ENCODE assay signal across 1 cellular context in the genomic region with DNA sequence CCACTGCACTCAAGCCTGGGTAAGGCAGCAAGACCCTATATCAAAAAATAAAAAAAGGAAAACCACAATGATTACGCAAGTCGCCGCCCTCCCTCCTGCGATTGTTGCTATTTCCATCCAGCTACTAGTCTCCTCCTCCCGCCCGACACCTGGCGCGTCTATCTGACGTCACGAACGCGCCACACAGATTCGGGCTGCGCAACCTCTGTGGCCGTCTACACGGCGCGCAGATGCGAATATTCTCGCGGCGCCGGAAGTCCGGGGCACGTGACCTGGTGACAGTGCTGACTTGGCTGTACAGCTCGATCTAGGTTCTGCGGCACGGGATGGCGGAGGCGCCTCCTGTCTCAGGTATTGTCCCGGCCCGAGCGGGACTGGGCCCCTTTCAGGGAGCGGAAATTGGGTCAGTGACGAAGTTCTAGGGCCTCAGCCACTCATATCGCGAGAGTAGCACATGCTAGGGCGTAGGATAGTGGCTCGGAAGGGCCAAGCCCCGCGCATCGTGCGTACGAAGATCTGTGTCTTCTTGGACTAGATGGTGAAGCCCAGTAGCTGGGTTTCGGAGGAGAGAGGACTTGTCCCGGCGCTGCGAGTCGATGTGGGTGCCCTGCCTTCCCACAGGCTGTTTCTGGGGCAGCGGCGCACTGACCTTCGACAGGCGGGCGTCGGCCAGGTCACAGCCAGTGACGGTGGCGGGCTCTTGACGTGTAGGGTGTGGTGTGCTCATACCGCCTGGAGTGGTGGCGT.
TF ChIP-seq lines count a peak whose summit lies in the region.

A gene (plus strand): TSS at position 270 of the 747 bp plus-strand sequence. CDS start 57 bp downstream, at position 327.

TF ChIP-seq in K562, 482 proteins besides CTCF, POLR2A, EP300 and RAD21 (continued from another document and continues in another):
- TF ChIP-seq, protein P1, sequence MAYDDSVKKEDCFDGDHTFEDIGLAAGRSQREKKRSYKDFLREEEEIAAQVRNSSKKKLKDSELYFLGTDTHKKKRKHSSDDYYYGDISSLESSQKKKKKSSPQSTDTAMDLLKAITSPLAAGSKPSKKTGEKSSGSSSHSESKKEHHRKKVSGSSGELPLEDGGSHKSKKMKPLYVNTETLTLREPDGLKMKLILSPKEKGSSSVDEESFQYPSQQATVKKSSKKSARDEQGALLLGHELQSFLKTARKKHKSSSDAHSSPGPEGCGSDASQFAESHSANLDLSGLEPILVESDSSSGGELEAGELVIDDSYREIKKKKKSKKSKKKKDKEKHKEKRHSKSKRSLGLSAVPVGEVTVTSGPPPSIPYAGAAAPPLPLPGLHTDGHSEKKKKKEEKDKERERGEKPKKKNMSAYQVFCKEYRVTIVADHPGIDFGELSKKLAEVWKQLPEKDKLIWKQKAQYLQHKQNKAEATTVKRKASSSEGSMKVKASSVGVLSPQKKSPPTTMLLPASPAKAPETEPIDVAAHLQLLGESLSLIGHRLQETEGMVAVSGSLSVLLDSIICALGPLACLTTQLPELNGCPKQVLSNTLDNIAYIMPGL (CRISPR knock-in tag; IDR thresholded peaks at IDR 0.05), result no peak
- TF ChIP-seq BCL6 (CRISPR knock-in tag; IDR thresholded peaks at IDR 0.05) (no peak), NONO (IDR thresholded peaks at IDR 0.05; ENCODE audit: low read depth in 2 of 2, low read length in 1 of 2) (no peak; a peak in 1 of 4 replicates), NR2C1 (IDR thresholded peaks at IDR 0.05) (0 out of 2 replicates have a peak, but pooled peaks have one; percentile 50), NR2C1 (tag; IDR thresholded peaks at IDR 0.05) (peak; percentile 47; the same call in 1 of the 2 replicates), ASH1L (IDR thresholded peaks at IDR 0.05; ENCODE audit: borderline replicate concordance, low read depth, partially characterized antibody) (no peak), RBM22 (IDR thresholded peaks at IDR 0.05; ENCODE audit: low read depth, low read length, poor library complexity, severe bottlenecking) (no peak), HOXB6 (CRISPR knock-in tag; IDR thresholded peaks at IDR 0.05; ENCODE audit: borderline replicate concordance) (no peak), ZKSCAN8 (CRISPR knock-in tag; IDR thresholded peaks at IDR 0.05) (no peak), FOXK2 (conservative IDR thresholded peaks at IDR 0.05 in 1 of 2, IDR thresholded peaks at IDR 0.05 in 1 of 2; ENCODE audit: low read depth in 2 of 2) (peak; percentile 97 to 98), ZC3H11A (IDR thresholded peaks at IDR 0.05; ENCODE audit: low read depth, low read length) (no peak), MAZ (CRISPR knock-in tag; conservative IDR thresholded peaks at IDR 0.05 in 1 of 2, IDR thresholded peaks at IDR 0.05 in 1 of 2) (peak; percentile 64 to 87; a peak in 3 of 4 replicates), JUN (IDR thresholded peaks at IDR 0.05; ENCODE audit: borderline replicate concordance, low read depth, low read length) (no peak), JUN (CRISPR knock-in tag; IDR thresholded peaks at IDR 0.05; ENCODE audit: borderline replicate concordance) (no peak), SAFB (IDR thresholded peaks at IDR 0.05; ENCODE audit: borderline replicate concordance, low read depth, low read length) (no peak), ATF1 (CRISPR knock-in tag; IDR thresholded peaks at IDR 0.05) (peak; percentile 96), ATF1 (tag; IDR thresholded peaks at IDR 0.05) (peak; percentile 99), ESRRA (IDR thresholded peaks at IDR 0.05; ENCODE audit: borderline replicate concordance, low read depth) (peak; percentile 68), GATA2 (CRISPR knock-in tag; IDR thresholded peaks at IDR 0.05) (no peak), TGIF2 (CRISPR knock-in tag; IDR thresholded peaks at IDR 0.05) (peak; percentile 64; the same call in 1 of the 2 replicates), HNRNPUL1 (IDR thresholded peaks at IDR 0.05; ENCODE audit: low read length) (no peak), YY1 (IDR thresholded peaks at IDR 0.05; ENCODE audit: borderline replicate concordance in 1 of 3, control insufficient read depth in 1 of 3, extremely low read depth in 1 of 3, insufficient read depth in 3 of 3, insufficient read length in 1 of 3, insufficient replicate concordance in 2 of 3, low read depth in 1 of 3, low read length in 2 of 3) (no peak), CHD4 (IDR thresholded peaks at IDR 0.05; ENCODE audit: insufficient read depth, insufficient replicate concordance, low read depth, low read length, poor library complexity, severe bottlenecking) (no peak), MCM2 (IDR thresholded peaks at IDR 0.05; ENCODE audit: low read depth) (no peak), POLR2AphosphoS2 (IDR thresholded peaks at IDR 0.05; ENCODE audit: low read length) (peak; percentile 36; the same call in 1 of the 2 replicates), ZBED1 (IDR thresholded peaks at IDR 0.05) (no peak), CBX8 (IDR thresholded peaks at IDR 0.05; ENCODE audit: borderline replicate concordance, extremely low read depth, low read depth, low read length, poor library complexity, severe bottlenecking) (no peak), KDM5B (IDR thresholded peaks at IDR 0.05; ENCODE audit: insufficient replicate concordance, low read depth, low read length) (peak; percentile 77), ZZZ3 (IDR thresholded peaks at IDR 0.05) (0 out of 2 replicates have a peak, but pooled peaks have one; percentile 64), MED1 (CRISPR knock-in tag; IDR thresholded peaks at IDR 0.05; ENCODE audit: borderline replicate concordance) (no peak)
- TF ChIP-seq, protein P2, sequence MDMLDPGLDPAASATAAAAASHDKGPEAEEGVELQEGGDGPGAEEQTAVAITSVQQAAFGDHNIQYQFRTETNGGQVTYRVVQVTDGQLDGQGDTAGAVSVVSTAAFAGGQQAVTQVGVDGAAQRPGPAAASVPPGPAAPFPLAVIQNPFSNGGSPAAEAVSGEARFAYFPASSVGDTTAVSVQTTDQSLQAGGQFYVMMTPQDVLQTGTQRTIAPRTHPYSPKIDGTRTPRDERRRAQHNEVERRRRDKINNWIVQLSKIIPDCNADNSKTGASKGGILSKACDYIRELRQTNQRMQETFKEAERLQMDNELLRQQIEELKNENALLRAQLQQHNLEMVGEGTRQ (CRISPR knock-in tag; IDR thresholded peaks at IDR 0.05), result peak; percentile 99
- TF ChIP-seq, protein P3, sequence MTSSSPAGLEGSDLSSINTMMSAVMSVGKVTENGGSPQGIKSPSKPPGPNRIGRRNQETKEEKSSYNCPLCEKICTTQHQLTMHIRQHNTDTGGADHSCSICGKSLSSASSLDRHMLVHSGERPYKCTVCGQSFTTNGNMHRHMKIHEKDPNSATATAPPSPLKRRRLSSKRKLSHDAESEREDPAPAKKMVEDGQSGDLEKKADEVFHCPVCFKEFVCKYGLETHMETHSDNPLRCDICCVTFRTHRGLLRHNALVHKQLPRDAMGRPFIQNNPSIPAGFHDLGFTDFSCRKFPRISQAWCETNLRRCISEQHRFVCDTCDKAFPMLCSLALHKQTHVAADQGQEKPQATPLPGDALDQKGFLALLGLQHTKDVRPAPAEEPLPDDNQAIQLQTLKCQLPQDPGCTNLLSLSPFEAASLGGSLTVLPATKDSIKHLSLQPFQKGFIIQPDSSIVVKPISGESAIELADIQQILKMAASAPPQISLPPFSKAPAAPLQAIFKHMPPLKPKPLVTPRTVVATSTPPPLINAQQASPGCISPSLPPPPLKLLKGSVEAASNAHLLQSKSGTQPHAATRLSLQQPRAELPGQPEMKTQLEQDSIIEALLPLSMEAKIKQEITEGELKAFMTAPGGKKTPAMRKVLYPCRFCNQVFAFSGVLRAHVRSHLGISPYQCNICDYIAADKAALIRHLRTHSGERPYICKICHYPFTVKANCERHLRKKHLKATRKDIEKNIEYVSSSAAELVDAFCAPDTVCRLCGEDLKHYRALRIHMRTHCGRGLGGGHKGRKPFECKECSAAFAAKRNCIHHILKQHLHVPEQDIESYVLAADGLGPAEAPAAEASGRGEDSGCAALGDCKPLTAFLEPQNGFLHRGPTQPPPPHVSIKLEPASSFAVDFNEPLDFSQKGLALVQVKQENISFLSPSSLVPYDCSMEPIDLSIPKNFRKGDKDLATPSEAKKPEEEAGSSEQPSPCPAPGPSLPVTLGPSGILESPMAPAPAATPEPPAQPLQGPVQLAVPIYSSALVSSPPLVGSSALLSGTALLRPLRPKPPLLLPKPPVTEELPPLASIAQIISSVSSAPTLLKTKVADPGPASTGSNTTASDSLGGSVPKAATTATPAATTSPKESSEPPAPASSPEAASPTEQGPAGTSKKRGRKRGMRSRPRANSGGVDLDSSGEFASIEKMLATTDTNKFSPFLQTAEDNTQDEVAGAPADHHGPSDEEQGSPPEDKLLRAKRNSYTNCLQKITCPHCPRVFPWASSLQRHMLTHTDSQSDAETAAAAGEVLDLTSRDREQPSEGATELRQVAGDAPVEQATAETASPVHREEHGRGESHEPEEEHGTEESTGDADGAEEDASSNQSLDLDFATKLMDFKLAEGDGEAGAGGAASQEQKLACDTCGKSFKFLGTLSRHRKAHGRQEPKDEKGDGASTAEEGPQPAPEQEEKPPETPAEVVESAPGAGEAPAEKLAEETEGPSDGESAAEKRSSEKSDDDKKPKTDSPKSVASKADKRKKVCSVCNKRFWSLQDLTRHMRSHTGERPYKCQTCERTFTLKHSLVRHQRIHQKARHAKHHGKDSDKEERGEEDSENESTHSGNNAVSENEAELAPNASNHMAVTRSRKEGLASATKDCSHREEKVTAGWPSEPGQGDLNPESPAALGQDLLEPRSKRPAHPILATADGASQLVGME (CRISPR knock-in tag; IDR thresholded peaks at IDR 0.05), result no peak
- TF ChIP-seq, protein P4, sequence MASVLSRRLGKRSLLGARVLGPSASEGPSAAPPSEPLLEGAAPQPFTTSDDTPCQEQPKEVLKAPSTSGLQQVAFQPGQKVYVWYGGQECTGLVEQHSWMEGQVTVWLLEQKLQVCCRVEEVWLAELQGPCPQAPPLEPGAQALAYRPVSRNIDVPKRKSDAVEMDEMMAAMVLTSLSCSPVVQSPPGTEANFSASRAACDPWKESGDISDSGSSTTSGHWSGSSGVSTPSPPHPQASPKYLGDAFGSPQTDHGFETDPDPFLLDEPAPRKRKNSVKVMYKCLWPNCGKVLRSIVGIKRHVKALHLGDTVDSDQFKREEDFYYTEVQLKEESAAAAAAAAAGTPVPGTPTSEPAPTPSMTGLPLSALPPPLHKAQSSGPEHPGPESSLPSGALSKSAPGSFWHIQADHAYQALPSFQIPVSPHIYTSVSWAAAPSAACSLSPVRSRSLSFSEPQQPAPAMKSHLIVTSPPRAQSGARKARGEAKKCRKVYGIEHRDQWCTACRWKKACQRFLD (CRISPR knock-in tag; IDR thresholded peaks at IDR 0.05), result peak; percentile 74; the same call in 1 of the 2 replicates
- TF ChIP-seq, protein P5, sequence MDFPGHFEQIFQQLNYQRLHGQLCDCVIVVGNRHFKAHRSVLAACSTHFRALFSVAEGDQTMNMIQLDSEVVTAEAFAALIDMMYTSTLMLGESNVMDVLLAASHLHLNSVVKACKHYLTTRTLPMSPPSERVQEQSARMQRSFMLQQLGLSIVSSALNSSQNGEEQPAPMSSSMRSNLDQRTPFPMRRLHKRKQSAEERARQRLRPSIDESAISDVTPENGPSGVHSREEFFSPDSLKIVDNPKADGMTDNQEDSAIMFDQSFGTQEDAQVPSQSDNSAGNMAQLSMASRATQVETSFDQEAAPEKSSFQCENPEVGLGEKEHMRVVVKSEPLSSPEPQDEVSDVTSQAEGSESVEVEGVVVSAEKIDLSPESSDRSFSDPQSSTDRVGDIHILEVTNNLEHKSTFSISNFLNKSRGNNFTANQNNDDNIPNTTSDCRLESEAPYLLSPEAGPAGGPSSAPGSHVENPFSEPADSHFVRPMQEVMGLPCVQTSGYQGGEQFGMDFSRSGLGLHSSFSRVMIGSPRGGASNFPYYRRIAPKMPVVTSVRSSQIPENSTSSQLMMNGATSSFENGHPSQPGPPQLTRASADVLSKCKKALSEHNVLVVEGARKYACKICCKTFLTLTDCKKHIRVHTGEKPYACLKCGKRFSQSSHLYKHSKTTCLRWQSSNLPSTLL (IDR thresholded peaks at IDR 0.05), result 0 out of 2 replicates have a peak, but pooled peaks have one; percentile 46
- TF ChIP-seq, protein P6, sequence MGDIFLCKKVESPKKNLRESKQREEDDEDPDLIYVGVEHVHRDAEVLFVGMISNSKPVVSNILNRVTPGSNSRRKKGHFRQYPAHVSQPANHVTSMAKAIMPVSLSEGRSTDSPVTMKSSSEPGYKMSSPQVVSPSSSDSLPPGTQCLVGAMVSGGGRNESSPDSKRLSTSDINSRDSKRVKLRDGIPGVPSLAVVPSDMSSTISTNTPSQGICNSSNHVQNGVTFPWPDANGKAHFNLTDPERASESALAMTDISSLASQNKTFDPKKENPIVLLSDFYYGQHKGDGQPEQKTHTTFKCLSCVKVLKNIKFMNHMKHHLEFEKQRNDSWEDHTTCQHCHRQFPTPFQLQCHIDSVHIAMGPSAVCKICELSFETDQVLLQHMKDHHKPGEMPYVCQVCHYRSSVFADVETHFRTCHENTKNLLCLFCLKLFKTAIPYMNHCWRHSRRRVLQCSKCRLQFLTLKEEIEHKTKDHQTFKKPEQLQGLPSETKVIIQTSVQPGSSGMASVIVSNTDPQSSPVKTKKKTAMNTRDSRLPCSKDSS (IDR thresholded peaks at IDR 0.05; ENCODE audit: low read depth, partially characterized antibody), result no peak
- TF ChIP-seq, protein P7, sequence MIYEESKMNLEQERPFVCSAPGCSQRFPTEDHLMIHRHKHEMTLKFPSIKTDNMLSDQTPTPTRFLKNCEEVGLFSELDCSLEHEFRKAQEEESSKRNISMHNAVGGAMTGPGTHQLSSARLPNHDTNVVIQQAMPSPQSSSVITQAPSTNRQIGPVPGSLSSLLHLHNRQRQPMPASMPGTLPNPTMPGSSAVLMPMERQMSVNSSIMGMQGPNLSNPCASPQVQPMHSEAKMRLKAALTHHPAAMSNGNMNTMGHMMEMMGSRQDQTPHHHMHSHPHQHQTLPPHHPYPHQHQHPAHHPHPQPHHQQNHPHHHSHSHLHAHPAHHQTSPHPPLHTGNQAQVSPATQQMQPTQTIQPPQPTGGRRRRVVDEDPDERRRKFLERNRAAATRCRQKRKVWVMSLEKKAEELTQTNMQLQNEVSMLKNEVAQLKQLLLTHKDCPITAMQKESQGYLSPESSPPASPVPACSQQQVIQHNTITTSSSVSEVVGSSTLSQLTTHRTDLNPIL (CRISPR knock-in tag; IDR thresholded peaks at IDR 0.05), result no peak
- TF ChIP-seq, protein P8, sequence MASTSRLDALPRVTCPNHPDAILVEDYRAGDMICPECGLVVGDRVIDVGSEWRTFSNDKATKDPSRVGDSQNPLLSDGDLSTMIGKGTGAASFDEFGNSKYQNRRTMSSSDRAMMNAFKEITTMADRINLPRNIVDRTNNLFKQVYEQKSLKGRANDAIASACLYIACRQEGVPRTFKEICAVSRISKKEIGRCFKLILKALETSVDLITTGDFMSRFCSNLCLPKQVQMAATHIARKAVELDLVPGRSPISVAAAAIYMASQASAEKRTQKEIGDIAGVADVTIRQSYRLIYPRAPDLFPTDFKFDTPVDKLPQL (IDR thresholded peaks at IDR 0.05; ENCODE audit: extremely low read depth, insufficient read length), result no peak
